Comparison of ENCODE assay signal across 28 cellular contexts in genomic region chr18:57475408-57475807, GRCh38. TPM values are rescaled to one million over a fixed set of nuclear protein-coding genes. Genes with fewer than 3 reads are reported as not detected.
"Had no signal": no experiment of that assay in that cellular context is flagged by ENCODE, and none has a peak within 500 bp of the region (broad histone marks: within the 10 kb centered on the region; RNA-seq: fewer than 3 reads in every experiment).

No MANE protein-coding gene starts in this region.

- H3K27ac Mint-ChIP-seq: activated CD8-positive, alpha-beta memory T cell treated with anti-CD3 and anti-CD28 coated beads, Interleukin-2, amount 10 ng/mL, durations not matched to agents 7 days and 5 days; activated CD8-positive, alpha-beta T cell treated with anti-CD3 and anti-CD28 coated beads, Interleukin-2, amount 10 ng/mL, durations not matched to agents 7 days and 5 days; activated naive CD4-positive, alpha-beta T cell treated with anti-CD3 and anti-CD28 coated beads, Interleukin-2, amount 50 U/mL, for 24 hours; activated T-cell treated with anti-CD3 and anti-CD28 coated beads, Interleukin-2, amount 50 U/mL, for 24 hours; activated T-helper 1 cell treated with anti-CD3 and anti-CD28 coated beads, Interleukin-12 subunit alpha, Interleukin-12 subunit beta, Interleukin-2, Interleukin-4 antibody, amounts not matched to agents 30 ng/mL and 10 ng/mL and 1 ng/mL, durations not matched to agents 14 hours and 24 hours and 36 hours; WTC11 had no signal

- H3K27ac ChIP-seq: breast epithelium, SJSA1 had no signal

- DNase-seq: activated CD4-positive, alpha-beta T cell treated with anti-CD3 and anti-CD28 coated beads for 48 hours; activated CD4-positive, alpha-beta T cell treated with anti-CD3 and anti-CD28 coated beads, Interleukin-2, amount 50 U/mL, for 4 hours; activated CD4-positive, CD25-positive, alpha-beta regulatory T cell treated with anti-CD3 and anti-CD28 coated beads, Interleukin-2, amount 50 U/mL, for 72 hours; activated CD8-positive, alpha-beta memory T cell treated with anti-CD3 and anti-CD28 coated beads, Interleukin-2, amount 10 ng/mL, durations not matched to agents 7 days and 5 days; activated CD8-positive, alpha-beta T cell treated with anti-CD3 and anti-CD28 coated beads, Interleukin-2, amount 10 ng/mL, durations not matched to agents 7 days and 5 days; activated effector memory CD4-positive, alpha-beta T cell treated with Interleukin-2 at 50 U/mL for 16 hours; activated naive CD4-positive, alpha-beta T cell; activated T-cell treated with anti-CD3 and anti-CD28 coated beads, Interleukin-2, amount 50 U/mL, for 24 hours; aorta; caudate nucleus; Karpas-422; NCI-H1105; NCI-H1436; NCI-H1694 treated with DMSO at 0.1 percent for 48 hours; NCI-H2029 treated with DMSO at 0.1 percent for 48 hours; NCI-H510A treated with DMSO at 0.1 percent for 48 hours; NCI-H69; PC-3; SHP77; SW 1271 had no signal

- ATAC-seq: activated CD8-positive, alpha-beta memory T cell treated with anti-CD3 and anti-CD28 coated beads, Interleukin-2, amount 10 ng/mL, durations not matched to agents 7 days and 5 days; activated CD8-positive, alpha-beta T cell treated with anti-CD3 and anti-CD28 coated beads, Interleukin-2, amount 10 ng/mL, durations not matched to agents 7 days and 5 days; K562; PC-3; SK-N-SH treated with all-trans-retinoic acid at 6 μM for 48 hours; WTC11 had no signal

- H3K9me3 ChIP-seq: breast epithelium, SJSA1 had no signal

- H3K9me3 Mint-ChIP-seq: activated naive CD4-positive, alpha-beta T cell treated with anti-CD3 and anti-CD28 coated beads, Interleukin-2, amount 50 U/mL, for 24 hours; activated T-cell treated with anti-CD3 and anti-CD28 coated beads, Interleukin-2, amount 50 U/mL, for 24 hours; activated T-helper 1 cell treated with anti-CD3 and anti-CD28 coated beads, Interleukin-12 subunit alpha, Interleukin-12 subunit beta, Interleukin-2, Interleukin-4 antibody, amounts not matched to agents 30 ng/mL and 10 ng/mL and 1 ng/mL, durations not matched to agents 14 hours and 24 hours and 36 hours; WTC11 had no signal

- FAIRE-seq: K562, RCC 7860 had no signal

- H3K4me3 ChIP-seq: breast epithelium, K562, SJSA1 had no signal

- H3K4me1 Mint-ChIP-seq: activated CD8-positive, alpha-beta memory T cell treated with anti-CD3 and anti-CD28 coated beads, Interleukin-2, amount 10 ng/mL, durations not matched to agents 7 days and 5 days; activated naive CD4-positive, alpha-beta T cell treated with anti-CD3 and anti-CD28 coated beads, Interleukin-2, amount 50 U/mL, for 24 hours had no signal

- H3K4me3 Mint-ChIP-seq: activated CD8-positive, alpha-beta memory T cell treated with anti-CD3 and anti-CD28 coated beads, Interleukin-2, amount 10 ng/mL, durations not matched to agents 7 days and 5 days; activated CD8-positive, alpha-beta T cell treated with anti-CD3 and anti-CD28 coated beads, Interleukin-2, amount 10 ng/mL, durations not matched to agents 7 days and 5 days; activated naive CD4-positive, alpha-beta T cell treated with anti-CD3 and anti-CD28 coated beads, Interleukin-2, amount 50 U/mL, for 24 hours; activated T-cell treated with anti-CD3 and anti-CD28 coated beads, Interleukin-2, amount 50 U/mL, for 24 hours; activated T-helper 1 cell treated with anti-CD3 and anti-CD28 coated beads, Interleukin-12 subunit alpha, Interleukin-12 subunit beta, Interleukin-2, Interleukin-4 antibody, amounts not matched to agents 30 ng/mL and 10 ng/mL and 1 ng/mL, durations not matched to agents 14 hours and 24 hours and 36 hours; WTC11 had no signal

- H3K36me3 ChIP-seq: breast epithelium, SJSA1 had no signal

- H3K36me3 Mint-ChIP-seq: activated CD8-positive, alpha-beta memory T cell treated with anti-CD3 and anti-CD28 coated beads, Interleukin-2, amount 10 ng/mL, durations not matched to agents 7 days and 5 days; activated naive CD4-positive, alpha-beta T cell treated with anti-CD3 and anti-CD28 coated beads, Interleukin-2, amount 50 U/mL, for 24 hours; WTC11 had no signal

- H3K4me1 ChIP-seq: breast epithelium, SJSA1 had no signal

RNA-seq across cellular contexts. Expression of gene ONECUT2, which starts 40.2 kb away (rescaled TPM):
- total RNA-seq: activated CD8-positive, alpha-beta memory T cell treated with anti-CD3 and anti-CD28 coated beads, Interleukin-2, amount 10 ng/mL, durations not matched to agents 7 days and 5 days; activated CD8-positive, alpha-beta T cell treated with anti-CD3 and anti-CD28 coated beads, Interleukin-2, amount 10 ng/mL, durations not matched to agents 7 days and 5 days had no signal
